ENCODE assay signal across 8 cellular contexts in genomic region chr2:238784671-238785527, GRCh38.
A peak's percentile ranks its signal among the peaks of the same experiment; 100 is the strongest.
DNase-seq lines count a peak whose midpoint lies in the region; ATAC-seq and TF ChIP-seq lines count a peak whose summit lies in the region.

No MANE protein-coding gene starts in this region.

- H3K9me3 ChIP-seq in A673 (ENCODE audit: low read depth, low read length, poor library complexity, severe bottlenecking) = no peaks in the 10 kb centered on the region

- CTCF ChIA-PET in A673 (lab: Charles Lee) = interaction anchor here (1.0 to 1.4 kb wide), 4 partner anchors 269 to 427 kb away, joined by 5 to 13 read pairs (median 10); no protein-coding TSS in a partner anchor

- peaks cover 0 to 3% of the 10 kb centered on the region in 2 donors for H3K4me1 Mint-ChIP-seq in effector memory CD8-positive, alpha-beta T cell (ENCODE audit: low read depth in 2 of 2)

- peak; percentile 39 for ATAC-seq in effector memory CD8-positive, alpha-beta T cell (replicated peaks)
- ATAC-seq in GM18520 (IDR thresholded peaks at IDR 0.05; ENCODE audit: unreplicated experiment) = no peak

- DNase-seq in A673 (ENCODE audit: low spot score) = peak; percentile 72
- DNase-seq in GM13977 (ENCODE audit: low spot score) = peak; percentile 76
- DNase-seq in NCI-H446 treated with DMSO at 0.1 percent for 48 hours (lab: John Stamatoyannopoulos, UW) = peak; percentile 4
- peak; percentile 40 to 45 for DNase-seq in activated CD4-positive, alpha-beta T cell treated with anti-CD3 and anti-CD28 coated beads, Interleukin-2, amount 50 U/mL, for 4 hours
- DNase-seq in effector memory CD8-positive, alpha-beta T cell = peak; percentile 23 to 31 (median 27)
- DNase-seq in midbrain (lab: John Stamatoyannopoulos, UW) = peak; percentile 32
- DNase-seq in stimulated activated CD8-positive, alpha-beta memory T cell treated with anti-CD3 and anti-CD28 coated beads, Interleukin-15, amount 100 ng/mL, for 48 hours (ENCODE audit: low read depth in 2 of 2) = peak; percentile 4 to 28

- H3K27me3 Mint-ChIP-seq in effector memory CD8-positive, alpha-beta T cell = peaks cover 56 to 68% of the 10 kb centered on the region in 2 donors

- no peak overlapping the region for H3K4me3 Mint-ChIP-seq in effector memory CD8-positive, alpha-beta T cell

- POLR2A ChIA-PET in A673 (lab: Charles Lee; ENCODE audit: low non-redundant PET) = no interaction called here

- no peak overlapping the region for H3K4me3 ChIP-seq in A673 (ENCODE audit: low read depth, low read length, poor library complexity, severe bottlenecking)

- no peaks in the 10 kb centered on the region for H3K4me1 ChIP-seq in A673 (ENCODE audit: insufficient read depth, low read length, poor library complexity, severe bottlenecking)

- intact Hi-C loops in A673 (cut with micrococcal nuclease; ENCODE audit: unreplicated experiment) = loop anchor here (2.0 kb wide), 2 partner anchors 272 to 414 kb away; no protein-coding TSS in a partner anchor

- H3K27me3 ChIP-seq in A673 (replicated peaks; ENCODE audit: insufficient read depth, low read depth, low read length, poor library complexity) = peaks cover 27% of the 10 kb centered on the region

- no peak overlapping the region for H3K27ac ChIP-seq in A673 (ENCODE audit: low read depth, low read length, poor library complexity, severe bottlenecking)

- TF ChIP-seq CTCF in A673 (conservative IDR thresholded peaks at IDR 0.05; ENCODE audit: low read depth, low read length) = peak; percentile 92
- peak; percentile 90 for TF ChIP-seq CTCF in GM13977 (IDR thresholded peaks at IDR 0.05; ENCODE audit: extremely low read depth, insufficient read depth, missing control alignments)

- H3K27ac Mint-ChIP-seq in effector memory CD8-positive, alpha-beta T cell = no peak overlapping the region

- no peaks in the 10 kb centered on the region for H3K9me3 Mint-ChIP-seq in effector memory CD8-positive, alpha-beta T cell

- no TSS peak for BruUV-seq in A673 (replicated peaks; lab: Mats Ljungman, UMichigan)

- H3K36me3 ChIP-seq in A673 (ENCODE audit: insufficient read depth, low read length, poor library complexity, severe bottlenecking) = no peaks in the 10 kb centered on the region

- H3K36me3 Mint-ChIP-seq in effector memory CD8-positive, alpha-beta T cell (ENCODE audit: insufficient read depth) = peaks cover 3% of the 10 kb centered on the region

- in situ Hi-C loops in GM13977 (cut with MboI; ENCODE audit: low pct_unique_long_range_greater_than_20kb, low sequenced_read_pairs, unreplicated experiment) = loop anchor here (25.0 kb wide), 1 partner anchor 423 kb away; no protein-coding TSS in a partner anchor

Comparison
In these comparisons a context has a peak if more than half of its experiments do, and no peak if none do; other contexts are left out.
1. DNase-seq: peak in every context shown above with its lines; median percentile 76 in GM13977; 72 in A673; 42 in activated CD4-positive, alpha-beta T cell treated with anti-CD3 and anti-CD28 coated beads, Interleukin-2, amount 50 U/mL, for 4 hours; 32 in midbrain; 27 in effector memory CD8-positive, alpha-beta T cell; 16 in stimulated activated CD8-positive, alpha-beta memory T cell treated with anti-CD3 and anti-CD28 coated beads, Interleukin-15, amount 100 ng/mL, for 48 hours; 4 in NCI-H446 treated with DMSO at 0.1 percent for 48 hours.